ENCODE assay signal across 1 cellular context in genomic region chr10:62028502-62028842, GRCh38.
TF ChIP-seq lines count a peak whose summit lies in the region.

No MANE protein-coding gene starts in this region.

TF ChIP-seq in HepG2, 621 proteins besides CTCF, POLR2A, EP300 and RAD21:
- TF ChIP-seq, protein P1, sequence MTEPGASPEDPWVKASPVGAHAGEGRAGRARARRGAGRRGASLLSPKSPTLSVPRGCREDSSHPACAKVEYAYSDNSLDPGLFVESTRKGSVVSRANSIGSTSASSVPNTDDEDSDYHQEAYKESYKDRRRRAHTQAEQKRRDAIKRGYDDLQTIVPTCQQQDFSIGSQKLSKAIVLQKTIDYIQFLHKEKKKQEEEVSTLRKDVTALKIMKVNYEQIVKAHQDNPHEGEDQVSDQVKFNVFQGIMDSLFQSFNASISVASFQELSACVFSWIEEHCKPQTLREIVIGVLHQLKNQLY (CRISPR knock-in tag; IDR thresholded peaks at IDR 0.05), result 0 out of 2 replicates have a peak, but pooled peaks have one; percentile 34
- TF ChIP-seq FOSL2 (CRISPR knock-in tag; IDR thresholded peaks at IDR 0.05) (peak; percentile 72), KMT2B (CRISPR knock-in tag; IDR thresholded peaks at IDR 0.05) (0 out of 2 replicates have a peak, but pooled peaks have one; percentile 20)
